ENCODE assay signal across 18 cellular contexts in genomic region chr6:63448229-63448628, GRCh38.
"Had no signal": no experiment of that assay in that cellular context is flagged by ENCODE, and none has a peak within 500 bp of the region (broad histone marks: within the 10 kb centered on the region; RNA-seq: fewer than 3 reads in every experiment).

No MANE protein-coding gene starts in this region.

- H3K4me1 Mint-ChIP-seq: activated B cell treated with CpG ODN at 0.5 μM for 24 hours; activated CD4-positive, alpha-beta T cell treated with anti-CD3 and anti-CD28 coated beads, Interleukin-2, amount 10 ng/mL, durations not matched to agents 24 days and 14 days; stimulated activated effector memory CD8-positive, alpha-beta T cell treated with anti-CD3 and anti-CD28 coated beads, Interleukin-12 subunit alpha, Interleukin-12 subunit beta, amount 100 ng/mL, for 72 hours had no signal

- H3K27ac ChIP-seq: coronary artery had no signal

- DNase-seq: activated B cell treated with CpG ODN at 0.5 μM for 24 hours; activated CD4-positive, alpha-beta T cell treated with anti-CD3 and anti-CD28 coated beads, Interleukin-2, amount 10 ng/mL, durations not matched to agents 24 days and 14 days; activated CD8-positive, alpha-beta memory T cell treated with anti-CD3 and anti-CD28 coated beads, Interleukin-2, amount 50 U/mL, for 4 hours; activated CD8-positive, alpha-beta T cell treated with anti-CD3 and anti-CD28 coated beads, Interleukin-2, amount 10 ng/mL, durations not matched to agents 7 days and 5 days; activated gamma-delta T cell; activated T-cell treated with anti-CD3 and anti-CD28 coated beads, Interleukin-2, amount 50 U/mL, for 72 hours; amygdala; body of pancreas; caudate nucleus; foreskin melanocyte; heart right ventricle; kidney; left ventricle myocardium superior had no signal

- ATAC-seq: activated CD8-positive, alpha-beta T cell treated with anti-CD3 and anti-CD28 coated beads, Interleukin-2, amount 10 ng/mL, durations not matched to agents 7 days and 5 days; activated T-cell treated with anti-CD3 and anti-CD28 coated beads, Interleukin-2, amount 50 U/mL, for 72 hours; body of pancreas; heart right ventricle; left ventricle myocardium superior; stimulated activated effector memory CD8-positive, alpha-beta T cell treated with anti-CD3 and anti-CD28 coated beads, Interleukin-12 subunit alpha, Interleukin-12 subunit beta, amount 100 ng/mL, for 72 hours had no signal

- H3K36me3 ChIP-seq: heart right ventricle had no signal

- H3K4me3 ChIP-seq: body of pancreas, coronary artery, heart right ventricle had no signal

- H3K9me3 ChIP-seq: body of pancreas, heart right ventricle had no signal

- H3K27me3 ChIP-seq: body of pancreas, heart right ventricle had no signal

- H3K27me3 Mint-ChIP-seq: activated B cell treated with CpG ODN at 0.5 μM for 24 hours; activated naive CD8-positive, alpha-beta T cell; progenitor cell of endocrine pancreas had no signal

- H3K27ac Mint-ChIP-seq: activated B cell treated with CpG ODN at 0.5 μM for 24 hours; activated CD4-positive, alpha-beta T cell treated with anti-CD3 and anti-CD28 coated beads, Interleukin-2, amount 10 ng/mL, durations not matched to agents 24 days and 14 days; activated CD8-positive, alpha-beta T cell treated with anti-CD3 and anti-CD28 coated beads, Interleukin-2, amount 10 ng/mL, durations not matched to agents 7 days and 5 days; activated naive CD8-positive, alpha-beta T cell; activated T-cell treated with anti-CD3 and anti-CD28 coated beads, Interleukin-2, amount 50 U/mL, for 72 hours; progenitor cell of endocrine pancreas; stimulated activated effector memory CD8-positive, alpha-beta T cell treated with anti-CD3 and anti-CD28 coated beads, Interleukin-12 subunit alpha, Interleukin-12 subunit beta, amount 100 ng/mL, for 72 hours; T-helper 2 cell treated with Interferon-gamma antibody and Interleukin-4, amounts not matched to agents 5 μg/mL and 100 μg/mL, for 36 hours had no signal

- H3K9me3 Mint-ChIP-seq: activated B cell treated with CpG ODN at 0.5 μM for 24 hours; activated CD4-positive, alpha-beta T cell treated with anti-CD3 and anti-CD28 coated beads, Interleukin-2, amount 10 ng/mL, durations not matched to agents 24 days and 14 days; activated T-cell treated with anti-CD3 and anti-CD28 coated beads, Interleukin-2, amount 50 U/mL, for 72 hours; T-helper 2 cell treated with Interferon-gamma antibody and Interleukin-4, amounts not matched to agents 5 μg/mL and 100 μg/mL, for 36 hours had no signal

- H3K4me3 Mint-ChIP-seq: activated B cell treated with CpG ODN at 0.5 μM for 24 hours; activated CD4-positive, alpha-beta T cell treated with anti-CD3 and anti-CD28 coated beads, Interleukin-2, amount 10 ng/mL, durations not matched to agents 24 days and 14 days; activated CD8-positive, alpha-beta T cell treated with anti-CD3 and anti-CD28 coated beads, Interleukin-2, amount 10 ng/mL, durations not matched to agents 7 days and 5 days; activated naive CD8-positive, alpha-beta T cell; activated T-cell treated with anti-CD3 and anti-CD28 coated beads, Interleukin-2, amount 50 U/mL, for 72 hours; stimulated activated effector memory CD8-positive, alpha-beta T cell treated with anti-CD3 and anti-CD28 coated beads, Interleukin-12 subunit alpha, Interleukin-12 subunit beta, amount 100 ng/mL, for 72 hours; T-helper 2 cell treated with Interferon-gamma antibody and Interleukin-4, amounts not matched to agents 5 μg/mL and 100 μg/mL, for 36 hours had no signal

- H3K36me3 Mint-ChIP-seq: activated naive CD8-positive, alpha-beta T cell; stimulated activated effector memory CD8-positive, alpha-beta T cell treated with anti-CD3 and anti-CD28 coated beads, Interleukin-12 subunit alpha, Interleukin-12 subunit beta, amount 100 ng/mL, for 72 hours had no signal
